Comparison of ENCODE assay signal across 14 cellular contexts in genomic region chr2:20484810-20485611, GRCh38.
"Had no signal": no experiment of that assay in that cellular context is flagged by ENCODE, and none has a peak within 500 bp of the region (broad histone marks: within the 10 kb centered on the region; RNA-seq: fewer than 3 reads in every experiment).

No MANE protein-coding gene starts in this region.

- H3K36me3 ChIP-seq: left lung, pancreas, thyroid gland had no signal

- H3K4me3 ChIP-seq: body of pancreas, left lung, pancreas, SK-N-MC, thyroid gland had no signal

- DNase-seq: activated CD4-positive, alpha-beta memory T cell treated with anti-CD3 and anti-CD28 coated beads, Interleukin-2, amount 10 ng/mL, durations not matched to agents 7 days and 5 days; activated naive CD4-positive, alpha-beta T cell treated with anti-CD3 and anti-CD28 coated beads, Interleukin-2, amount 50 U/mL, for 16 hours; body of pancreas; cerebellar nuclear complex; dermis blood vessel endothelial cell; left lung; pancreas; stimulated activated CD4-positive, alpha-beta T cell treated with anti-CD3 and anti-CD28 coated beads, Interleukin-4, amount 100 ng/mL, for 4 hours; stimulated activated naive CD8-positive, alpha-beta T cell treated with anti-CD3 and anti-CD28 coated beads, Interleukin-15, amount 100 ng/mL, for 72 hours; T-cell; T1000; thyroid gland had no signal

- H3K9me3 ChIP-seq: body of pancreas, left lung, pancreas, thyroid gland had no signal

- H3K27ac ChIP-seq: body of pancreas, left lung, pancreas, SK-N-MC, thyroid gland had no signal

- H3K4me1 ChIP-seq: body of pancreas, pancreas had no signal

- ATAC-seq: activated T-helper 17 cell treated with anti-CD3 and anti-CD28 coated beads, Interleukin-2, amount 50 U/mL, for 72 hours; body of pancreas; left lung; pancreas; stimulated activated naive CD8-positive, alpha-beta T cell treated with anti-CD3 and anti-CD28 coated beads, Interleukin-15, amount 100 ng/mL, for 72 hours; T-cell had no signal

- H3K27me3 ChIP-seq: body of pancreas, left lung, pancreas, thyroid gland had no signal
